17 cellular contexts compared by ENCODE assay signal in the genomic region with DNA sequence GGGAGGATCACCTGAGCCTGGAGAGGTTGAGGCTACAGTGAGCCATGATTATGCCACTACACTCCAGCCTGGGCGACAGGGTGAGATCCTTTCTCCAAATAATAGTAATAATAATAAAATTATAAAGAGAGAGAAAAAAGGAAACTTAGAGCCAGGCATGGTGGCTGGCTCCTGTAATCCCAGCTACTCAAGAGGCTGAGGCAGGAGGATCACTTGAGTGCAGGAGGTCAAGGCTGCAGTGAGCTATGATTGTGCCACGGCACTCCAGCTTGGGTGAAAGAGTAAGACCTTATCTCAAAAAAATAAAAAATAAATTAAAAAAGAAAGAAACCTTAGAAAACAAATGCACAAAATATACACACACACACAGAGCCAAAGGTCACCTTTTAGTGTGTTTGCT.
DNase-seq lines count a peak whose midpoint lies in the region; ATAC-seq and TF ChIP-seq lines count a peak whose summit lies in the region.
"Had no signal": no experiment of that assay in that cellular context is flagged by ENCODE, and none has a peak within 500 bp of the region (broad histone marks: within the 10 kb centered on the region; RNA-seq: fewer than 3 reads in every experiment).

No MANE protein-coding gene starts in this region.

- no peak for TF ChIP-seq CTCF in HL-60 (IDR thresholded peaks at IDR 0.05; ENCODE audit: insufficient read depth, low read length)

- no peaks in the 10 kb centered on the region for H3K27me3 Mint-ChIP-seq in dendritic cell treated with granulocyte-macrophage colony-stimulating factor and Interleukin-4, amounts not matched to agents 40 ng/mL and 50 ng/mL, for 4 days
- H3K27me3 Mint-ChIP-seq: B cell; CD4-positive, CD25-positive, alpha-beta regulatory T cell had no signal

- H3K27ac Mint-ChIP-seq in dendritic cell treated with granulocyte-macrophage colony-stimulating factor and Interleukin-4, amounts not matched to agents 40 ng/mL and 50 ng/mL, for 4 days, result peak overlapping the region; percentile 87
- H3K27ac Mint-ChIP-seq: B cell; CD8-positive, alpha-beta T cell had no signal

- peak; percentile 3 for DNase-seq in activated effector memory CD4-positive, alpha-beta T cell treated with anti-CD3 and anti-CD28 coated beads, Interleukin-2, amount 50 U/mL, for 16 hours
- no peak for DNase-seq in activated effector memory CD4-positive, alpha-beta T cell treated with Interleukin-2 at 50 U/mL for 16 hours
- no peak for DNase-seq in HL-60 (ENCODE audit: low read depth in 1 of 2, low spot score in 1 of 2)
- DNase-seq in OCI-M2 (lab: John Stamatoyannopoulos, UW; ENCODE audit: unreplicated experiment), result no peak
- DNase-seq: Caco-2; CD4-positive, CD25-positive, alpha-beta regulatory T cell; CD8-positive, alpha-beta T cell; DMS153; DND-41; GM23248; H7; HCEC 1CT had no signal

- no peak overlapping the region for H3K4me3 Mint-ChIP-seq in dendritic cell treated with granulocyte-macrophage colony-stimulating factor and Interleukin-4, amounts not matched to agents 40 ng/mL and 50 ng/mL, for 4 days
- H3K4me3 Mint-ChIP-seq: B cell; CD4-positive, CD25-positive, alpha-beta regulatory T cell; CD8-positive, alpha-beta T cell had no signal

- H3K9me3 Mint-ChIP-seq in dendritic cell treated with granulocyte-macrophage colony-stimulating factor and Interleukin-4, amounts not matched to agents 40 ng/mL and 50 ng/mL, for 4 days, result no peaks in the 10 kb centered on the region
- H3K9me3 Mint-ChIP-seq: CD8-positive, alpha-beta T cell had no signal

- no peak for ATAC-seq in HG02852 (IDR thresholded peaks at IDR 0.05; ENCODE audit: unreplicated experiment)
- ATAC-seq: CD8-positive, alpha-beta T cell had no signal

- intact Hi-C loops in dendritic cell treated with granulocyte-macrophage colony-stimulating factor and Interleukin-4, amounts not matched to agents 40 ng/mL and 50 ng/mL, for 4 days (cut with micrococcal nuclease), result no loop called here

- H3K27ac ChIP-seq in HL-60 (replicated peaks), result peak overlapping the region; percentile 68
- H3K27ac ChIP-seq: 22Rv1, BLaER1, GM23248 had no signal

- H3K4me1 Mint-ChIP-seq in dendritic cell treated with granulocyte-macrophage colony-stimulating factor and Interleukin-4, amounts not matched to agents 40 ng/mL and 50 ng/mL, for 4 days (ENCODE audit: low read depth), result peaks cover 75% of the 10 kb centered on the region

- H3K36me3 Mint-ChIP-seq in dendritic cell treated with granulocyte-macrophage colony-stimulating factor and Interleukin-4, amounts not matched to agents 40 ng/mL and 50 ng/mL, for 4 days (ENCODE audit: low read depth), result peaks cover 2% of the 10 kb centered on the region
- H3K36me3 Mint-ChIP-seq: CD4-positive, CD25-positive, alpha-beta regulatory T cell had no signal

- no peaks in the 10 kb centered on the region for H3K27me3 ChIP-seq in HL-60 (ENCODE audit: insufficient read depth, poor library complexity, severe bottlenecking)

- H3K4me3 ChIP-seq in HL-60 (replicated peaks; ENCODE audit: insufficient read depth, low read length), result no peak overlapping the region
- H3K4me3 ChIP-seq: BLaER1, GM23248 had no signal
